9 cellular contexts compared by ENCODE assay signal in genomic region chr19:35141627-35142401, GRCh38. TPM values are rescaled to one million over a fixed set of nuclear protein-coding genes. Genes with fewer than 3 reads are reported as not detected.
A peak's percentile ranks its signal among the peaks of the same experiment; 100 is the strongest.
DNase-seq lines count a peak whose midpoint lies in the region; ATAC-seq and TF ChIP-seq lines count a peak whose summit lies in the region.
"Had no signal": no experiment of that assay in that cellular context is flagged by ENCODE, and none has a peak within 500 bp of the region (broad histone marks: within the 10 kb centered on the region; RNA-seq: fewer than 3 reads in every experiment).

No MANE protein-coding gene starts in this region.

- H3K27ac ChIP-seq in CD8-positive, alpha-beta T cell (ENCODE audit: low read depth, low read length) = no peak overlapping the region
- H3K27ac ChIP-seq in HUES48 (ENCODE audit: low read depth, low read length) = no peak overlapping the region
- H3K27ac ChIP-seq in naive thymus-derived CD4-positive, alpha-beta T cell (ENCODE audit: low read depth, low read length) = no peak overlapping the region

- peak overlapping the region; percentile 53 for H3K4me3 ChIP-seq in CD8-positive, alpha-beta T cell (ENCODE audit: low read depth, low read length)
- H3K4me3 ChIP-seq in HUES48 (ENCODE audit: low read depth, low read length) = peak overlapping the region; percentile 59
- peak overlapping the region; percentile 65 for H3K4me3 ChIP-seq in naive thymus-derived CD4-positive, alpha-beta T cell (ENCODE audit: low read length)

- no peaks in the 10 kb centered on the region for H3K9me3 Mint-ChIP-seq in CD8-positive, alpha-beta T cell
- no peaks in the 10 kb centered on the region for H3K9me3 Mint-ChIP-seq in activated naive CD4-positive, alpha-beta T cell treated with anti-CD3 and anti-CD28 coated beads, Interleukin-2, amount 10 ng/mL, durations not matched to agents 7 days and 5 days
- peaks cover 0 to 2% (median 0%) of the 10 kb centered on the region in 11 donors for H3K9me3 Mint-ChIP-seq in naive thymus-derived CD4-positive, alpha-beta T cell

- POLR2A ChIA-PET in CD8-positive, alpha-beta T cell (lab: Charles Lee) = interaction anchor here (0.6 to 3.0 kb wide), 16 partner anchors 12 to 321 kb away, joined by 3 to 14 read pairs (median 4); partner anchors contain the start of genes FXYD5 and USF2
- POLR2A ChIA-PET in naive thymus-derived CD4-positive, alpha-beta T cell (lab: Charles Lee) = interaction anchor here (0.7 to 6.6 kb wide), 23 partner anchors 12 to 599 kb away, joined by 3 to 54 read pairs (median 4); partner anchors contain the start of genes FXYD5 and USF2

- peak; percentile 25 for ATAC-seq in CD8-positive, alpha-beta T cell
- no peak for ATAC-seq in naive thymus-derived CD4-positive, alpha-beta T cell

- TF ChIP-seq CTCF in CD8-positive, alpha-beta T cell (IDR thresholded peaks at IDR 0.05) = no peak
- no peak for TF ChIP-seq CTCF in GM13976 (IDR thresholded peaks at IDR 0.05; ENCODE audit: borderline replicate concordance, control extremely low read depth, extremely low read depth, insufficient read depth, missing control alignments)

- no peak overlapping the region; the same call in 1 of the 2 replicates for H3K9ac ChIP-seq in HUES48 (ENCODE audit: low read depth, low read length)

- H3K27me3 ChIP-seq in CD8-positive, alpha-beta T cell (ENCODE audit: insufficient read depth, low read length) = no peaks in the 10 kb centered on the region
- H3K27me3 ChIP-seq in HUES48 (ENCODE audit: control insufficient read depth, insufficient read depth, low read length) = peaks cover 25% of the 10 kb centered on the region
- no peaks in the 10 kb centered on the region for H3K27me3 ChIP-seq in naive thymus-derived CD4-positive, alpha-beta T cell (ENCODE audit: control insufficient read depth in 2 of 2, insufficient read depth in 2 of 2, low read length in 2 of 2)

- no peaks in the 10 kb centered on the region for H3K9me3 ChIP-seq in CD8-positive, alpha-beta T cell (ENCODE audit: low read length)
- no peaks in the 10 kb centered on the region for H3K9me3 ChIP-seq in HUES48 (ENCODE audit: control insufficient read depth, insufficient read depth, low read length)
- no peaks in the 10 kb centered on the region for H3K9me3 ChIP-seq in naive thymus-derived CD4-positive, alpha-beta T cell (ENCODE audit: control insufficient read depth in 2 of 3, low read length in 3 of 3)

- peak in 2 of 7 experiments; percentile 26 to 42 for DNase-seq in CD8-positive, alpha-beta T cell
- DNase-seq in activated naive CD4-positive, alpha-beta T cell treated with anti-CD3 and anti-CD28 coated beads, Interleukin-2, amount 10 ng/mL, durations not matched to agents 7 days and 5 days = no peak
- DNase-seq in naive thymus-derived CD4-positive, alpha-beta T cell = no peak
- no peak for DNase-seq in HT-29 (ENCODE audit: low spot score)
- DNase-seq in NCI-H2081 (lab: John Stamatoyannopoulos, UW) = no peak
- no peak for DNase-seq in OCI-M2 (lab: John Stamatoyannopoulos, UW; ENCODE audit: unreplicated experiment)
- DNase-seq in GM13976 (ENCODE audit: low spot score) = no peak

- in situ Hi-C loops in GM13976 (cut with MboI; ENCODE audit: low sequenced_read_pairs, unreplicated experiment) = no loop called here

- no peaks in the 10 kb centered on the region for H3K36me3 Mint-ChIP-seq in CD8-positive, alpha-beta T cell
- H3K36me3 Mint-ChIP-seq in activated naive CD4-positive, alpha-beta T cell treated with anti-CD3 and anti-CD28 coated beads, Interleukin-2, amount 10 ng/mL, durations not matched to agents 7 days and 5 days = peaks cover 5% of the 10 kb centered on the region
- no peaks in the 10 kb centered on the region for H3K36me3 Mint-ChIP-seq in naive thymus-derived CD4-positive, alpha-beta T cell

- H3K27ac Mint-ChIP-seq in CD8-positive, alpha-beta T cell = peak overlapping the region; percentile 85
- peak overlapping the region; percentile 91 for H3K27ac Mint-ChIP-seq in activated naive CD4-positive, alpha-beta T cell treated with anti-CD3 and anti-CD28 coated beads, Interleukin-2, amount 10 ng/mL, durations not matched to agents 7 days and 5 days
- peak overlapping the region; percentile 37 to 93 (median 82) for H3K27ac Mint-ChIP-seq in naive thymus-derived CD4-positive, alpha-beta T cell

- intact Hi-C loops in CD8-positive, alpha-beta T cell (cut with DNase I, micrococcal nuclease) = loop anchor here (1.0 to 5.0 kb wide), 14 partner anchors 11 to 501 kb away; partner anchors contain the start of gene USF2 (in 2 of the 2)
- intact Hi-C loops in naive thymus-derived CD4-positive, alpha-beta T cell (cut with micrococcal nuclease) = loop anchor here (1.0 to 10.0 kb wide), 15 partner anchors 12 to 500 kb away; partner anchors contain the start of genes ETV2 (in 1 of the 2), FFAR1 (in 1 of the 2), FXYD5 (in 1 of the 2) and RBM42 (in 1 of the 2)

- H3K27me3 Mint-ChIP-seq in CD8-positive, alpha-beta T cell (ENCODE audit: low read depth) = no peaks in the 10 kb centered on the region
- peaks cover 64% of the 10 kb centered on the region for H3K27me3 Mint-ChIP-seq in activated naive CD4-positive, alpha-beta T cell treated with anti-CD3 and anti-CD28 coated beads, Interleukin-2, amount 10 ng/mL, durations not matched to agents 7 days and 5 days
- peaks cover 0 to 33% (median 0%) of the 10 kb centered on the region in 5 donors for H3K27me3 Mint-ChIP-seq in naive thymus-derived CD4-positive, alpha-beta T cell

- H3K4me1 ChIP-seq in CD8-positive, alpha-beta T cell (ENCODE audit: insufficient read depth, low read length) = peaks cover 43% of the 10 kb centered on the region
- H3K4me1 ChIP-seq in HUES48 (ENCODE audit: control insufficient read depth, insufficient read depth, low read length) = peaks cover 22% of the 10 kb centered on the region
- peaks cover 28 to 34% of the 10 kb centered on the region in 2 donors for H3K4me1 ChIP-seq in naive thymus-derived CD4-positive, alpha-beta T cell (ENCODE audit: control insufficient read depth in 2 of 2, insufficient read depth in 2 of 2, low read length in 2 of 2)

- H3K4me3 Mint-ChIP-seq in CD8-positive, alpha-beta T cell = peak overlapping the region; percentile 82
- peak overlapping the region; percentile 78 for H3K4me3 Mint-ChIP-seq in activated naive CD4-positive, alpha-beta T cell treated with anti-CD3 and anti-CD28 coated beads, Interleukin-2, amount 10 ng/mL, durations not matched to agents 7 days and 5 days
- H3K4me3 Mint-ChIP-seq in naive thymus-derived CD4-positive, alpha-beta T cell = peak overlapping the region; percentile 80 to 96 (median 85)

- no peaks in the 10 kb centered on the region for H3K36me3 ChIP-seq in CD8-positive, alpha-beta T cell (ENCODE audit: insufficient read depth, low read length)
- no peaks in the 10 kb centered on the region for H3K36me3 ChIP-seq in HUES48 (ENCODE audit: control insufficient read depth, insufficient read depth, low read length)
- H3K36me3 ChIP-seq in naive thymus-derived CD4-positive, alpha-beta T cell (ENCODE audit: control insufficient read depth in 2 of 3, insufficient read depth in 3 of 3, low read length in 3 of 3) = no peaks in the 10 kb centered on the region

- H3K4me1 Mint-ChIP-seq in CD8-positive, alpha-beta T cell (ENCODE audit: low read depth) = peaks cover 40% of the 10 kb centered on the region
- H3K4me1 Mint-ChIP-seq in activated naive CD4-positive, alpha-beta T cell treated with anti-CD3 and anti-CD28 coated beads, Interleukin-2, amount 10 ng/mL, durations not matched to agents 7 days and 5 days = peaks cover 45% of the 10 kb centered on the region
- peaks cover 31 to 47% (median 40%) of the 10 kb centered on the region in 7 donors for H3K4me1 Mint-ChIP-seq in naive thymus-derived CD4-positive, alpha-beta T cell

- CTCF ChIA-PET in CD8-positive, alpha-beta T cell (lab: Charles Lee) = interaction anchor here (0.6 to 4.8 kb wide), 38 partner anchors 11 to 321 kb away, joined by 3 to 32 read pairs (median 4); partner anchors contain the start of genes FXYD3, FXYD5 and USF2
- CTCF ChIA-PET in activated naive CD4-positive, alpha-beta T cell treated with anti-CD3 and anti-CD28 coated beads, Interleukin-2, amount 10 ng/mL, durations not matched to agents 7 days and 5 days (lab: Charles Lee) = interaction anchor here (0.8 to 5.9 kb wide), 35 partner anchors 8 to 354 kb away, joined by 3 to 50 read pairs (median 5); partner anchors contain the start of genes FXYD5, HAMP and USF2
- CTCF ChIA-PET in naive thymus-derived CD4-positive, alpha-beta T cell (lab: Charles Lee) = interaction anchor here (0.6 to 4.9 kb wide), 23 partner anchors 10 to 211 kb away, joined by 3 to 45 read pairs (median 4); partner anchors contain the start of gene FXYD5

RNA-seq across cellular contexts. Expression of gene FXYD7, which starts 1.2 kb away (rescaled TPM):
- 10 to 100 TPM; 12.1 to 13.5 TPM for total RNA-seq in CD8-positive, alpha-beta T cell
- 10 to 100 TPM in 1 of 5 experiments, 1 to 10 TPM in 4; 1.8 to 13.2 (median 3.5) TPM for total RNA-seq in naive thymus-derived CD4-positive, alpha-beta T cell
- polyA plus RNA-seq in naive thymus-derived CD4-positive, alpha-beta T cell = 1 to 10 TPM; 2.1 to 2.6 TPM
- not detected in 2 replicates for total RNA-seq in HT-29 (2014; rRNA removed; shearing (Covaris generic))
- total RNA-seq: pulmonary artery endothelial cell had no signal

RNA-seq across cellular contexts. Expression of gene FXYD1, which starts 3.2 kb away (rescaled TPM):
- total RNA-seq in CD8-positive, alpha-beta T cell = 1 to 10 TPM; 1.2 to 2.4 TPM
- total RNA-seq in naive thymus-derived CD4-positive, alpha-beta T cell = 1 to 10 TPM in 1 of 5 experiments, under 1 TPM in 2, not detected in 2; 0.46 to 1.2 (median 0.78) TPM
- polyA plus RNA-seq in naive thymus-derived CD4-positive, alpha-beta T cell = under 1 TPM in 1 of 2 donors, not detected in 1; 0.91 TPM
- not detected in 2 replicates for total RNA-seq in HT-29 (2014; rRNA removed; shearing (Covaris generic))

RNA-seq across cellular contexts. Expression of gene LGI4, which starts 7.0 kb away (rescaled TPM):
- under 1 TPM; 0.72 to 0.90 TPM for total RNA-seq in CD8-positive, alpha-beta T cell
- 1 to 10 TPM in 1 of 5 experiments, under 1 TPM in 4; 0.19 to 1.6 (median 0.51) TPM for total RNA-seq in naive thymus-derived CD4-positive, alpha-beta T cell
- polyA plus RNA-seq in naive thymus-derived CD4-positive, alpha-beta T cell = not detected
- total RNA-seq in HT-29 (2014; rRNA removed; shearing (Covaris generic)) = not detected in 2 replicates
- total RNA-seq: pulmonary artery endothelial cell had no signal

RNA-seq across cellular contexts. Expression of gene FXYD5, which starts 12.7 kb away (rescaled TPM):
- 100 to 1,000 TPM; 426 to 440 TPM for total RNA-seq in CD8-positive, alpha-beta T cell
- total RNA-seq in naive thymus-derived CD4-positive, alpha-beta T cell = 100 to 1,000 TPM; 362 to 458 (median 387) TPM
- polyA plus RNA-seq in naive thymus-derived CD4-positive, alpha-beta T cell = 100 to 1,000 TPM; 464 to 575 TPM
- 46.4 and 48.2 TPM in 2 replicates for total RNA-seq in HT-29 (2014; rRNA removed; shearing (Covaris generic))

RNA-seq across cellular contexts. Expression of gene FXYD3, which starts 26.2 kb away (rescaled TPM):
- not detected for total RNA-seq in CD8-positive, alpha-beta T cell
- total RNA-seq in naive thymus-derived CD4-positive, alpha-beta T cell = not detected
- polyA plus RNA-seq in naive thymus-derived CD4-positive, alpha-beta T cell = not detected
- total RNA-seq in HT-29 (2014; rRNA removed; shearing (Covaris generic)) = 15.8 and 38.9 TPM in 2 replicates
- total RNA-seq: pulmonary artery endothelial cell had no signal
